16 cellular contexts compared by ENCODE assay signal in genomic region chr6:26321005-26321404, GRCh38. TPM values are rescaled to one million over a fixed set of nuclear protein-coding genes. Genes with fewer than 3 reads are reported as not detected.
DNase-seq lines count a peak whose midpoint lies in the region; ATAC-seq, FAIRE-seq and TF ChIP-seq lines count a peak whose summit lies in the region.
"Had no signal": no experiment of that assay in that cellular context is flagged by ENCODE, and none has a peak within 500 bp of the region (broad histone marks: within the 10 kb centered on the region; RNA-seq: fewer than 3 reads in every experiment).

No MANE protein-coding gene starts in this region.

- H3K4me2 ChIP-seq in DND-41 (ENCODE audit: insufficient read depth, low read length) (peak overlapping the region; percentile 67), astrocyte (ENCODE audit: low read length) (peak overlapping the region; percentile 4)

- no peak for TF ChIP-seq POLR2A in Peyer's patch (IDR thresholded peaks at IDR 0.05)

- H3K9me3 ChIP-seq in DND-41 (ENCODE audit: insufficient read depth, low read length, severe bottlenecking) (no peaks in the 10 kb centered on the region), MG63 (no peaks in the 10 kb centered on the region), astrocyte (ENCODE audit: insufficient read depth, low read depth, low read length) (no peaks in the 10 kb centered on the region), Peyer's patch (no peaks in the 10 kb centered on the region)
- H3K9me3 ChIP-seq: thyroid gland had no signal

- POLR2A ChIA-PET in AG04449 (lab: Yijun Ruan, JAX), result no interaction called here

- peak overlapping the region; percentile 20 for H3K4me3 Mint-ChIP-seq in astrocyte (ENCODE audit: unreplicated experiment)

- H3K27me3 ChIP-seq in DND-41 (ENCODE audit: insufficient read depth, low read length, poor library complexity) (no peaks in the 10 kb centered on the region), MG63 (no peaks in the 10 kb centered on the region), astrocyte (ENCODE audit: insufficient read depth, low read length) (no peaks in the 10 kb centered on the region), Peyer's patch (no peaks in the 10 kb centered on the region)

- no peaks in the 10 kb centered on the region for H3K36me3 Mint-ChIP-seq in astrocyte (ENCODE audit: low read depth, unreplicated experiment)

- CTCF ChIA-PET in AG04449 (lab: Yijun Ruan, JAX), result interaction anchor here (0.8 to 2.5 kb wide), 3 partner anchors 8 to 217 kb away, joined by 4 to 7 read pairs (median 5); partner anchors contain the start of gene HMGN4

- H3K27ac ChIP-seq in DND-41 (ENCODE audit: low read length) (peak overlapping the region; percentile 60), astrocyte (ENCODE audit: low read depth, low read length) (no peak overlapping the region), Peyer's patch (no peak overlapping the region)
- H3K27ac ChIP-seq: thyroid gland had no signal

- no peaks in the 10 kb centered on the region for H3K9me3 Mint-ChIP-seq in astrocyte (ENCODE audit: unreplicated experiment)

- H3K27me3 Mint-ChIP-seq in astrocyte (ENCODE audit: low read depth, unreplicated experiment), result no peaks in the 10 kb centered on the region
- H3K27me3 Mint-ChIP-seq: effector memory CD8-positive, alpha-beta T cell had no signal

- H3K4me3 ChIP-seq in AG04449 (ENCODE audit: low read depth, low read length), result peak overlapping the region; percentile 76
- H3K4me3 ChIP-seq in DND-41 (ENCODE audit: low read depth in 1 of 2, low read length in 2 of 2), result peak overlapping the region; percentile 41 to 68; a peak in 3 of 4 replicates
- H3K4me3 ChIP-seq in MG63, result peak overlapping the region; percentile 59
- no peak overlapping the region for H3K4me3 ChIP-seq in astrocyte (ENCODE audit: insufficient read depth, low read depth, low read length)
- H3K4me3 ChIP-seq in Peyer's patch, result no peak overlapping the region

- H2AFZ ChIP-seq in DND-41 (ENCODE audit: low read depth, low read length) (peak overlapping the region; percentile 55), astrocyte (ENCODE audit: low read depth, low read length) (no peak overlapping the region)

- TF ChIP-seq CTCF in AG04449 (IDR thresholded peaks at IDR 0.05; ENCODE audit: insufficient read depth, low read length, missing control alignments), result no peak
- TF ChIP-seq CTCF in DND-41 (IDR thresholded peaks at IDR 0.05; ENCODE audit: borderline replicate concordance, extremely low read depth, low read length, poor library complexity, severe bottlenecking), result no peak
- TF ChIP-seq CTCF in astrocyte (IDR thresholded peaks at IDR 0.05; ENCODE audit: insufficient read depth, low read depth, low read length), result no peak
- no peak for TF ChIP-seq CTCF in Peyer's patch (IDR thresholded peaks at IDR 0.05)

- H3K36me3 ChIP-seq in DND-41 (ENCODE audit: insufficient read depth, low read length) (no peaks in the 10 kb centered on the region), MG63 (no peaks in the 10 kb centered on the region), astrocyte (ENCODE audit: insufficient read depth, low read length) (no peaks in the 10 kb centered on the region), Peyer's patch (no peaks in the 10 kb centered on the region)
- H3K36me3 ChIP-seq: thyroid gland had no signal

- no peaks in the 10 kb centered on the region for H4K20me1 ChIP-seq in DND-41 (ENCODE audit: insufficient read depth, low read length)
- H4K20me1 ChIP-seq in astrocyte (ENCODE audit: insufficient read depth, low read length), result peaks cover 5% of the 10 kb centered on the region

- H3K27ac Mint-ChIP-seq in astrocyte (ENCODE audit: unreplicated experiment), result peak overlapping the region; percentile 85

- H3K4me1 ChIP-seq in DND-41 (ENCODE audit: insufficient read depth, low read length) (peaks cover 29% of the 10 kb centered on the region), astrocyte (ENCODE audit: insufficient read depth, low read length) (no peaks in the 10 kb centered on the region), Peyer's patch (peaks cover 0 to 3% (median 0%) of the 10 kb centered on the region in 4 donors)
- H3K4me1 ChIP-seq: thyroid gland had no signal

- H3K4me1 Mint-ChIP-seq in astrocyte (ENCODE audit: low read depth, unreplicated experiment), result peaks cover 3% of the 10 kb centered on the region

- H3K9ac ChIP-seq in DND-41 (ENCODE audit: low read depth, low read length), result peak overlapping the region; percentile 73
- H3K9ac ChIP-seq in astrocyte (ENCODE audit: low read length), result no peak overlapping the region

- DNase-seq in AG04449 (ENCODE audit: low read depth, low spot score), result no peak
- DNase-seq in DND-41, result no peak
- DNase-seq in MG63, result no peak
- DNase-seq in astrocyte (ENCODE audit: low read depth), result no peak
- DNase-seq in Peyer's patch, result no peak
- DNase-seq: activated CD8-positive, alpha-beta memory T cell treated with anti-CD3 and anti-CD28 coated beads, Interleukin-2, amount 50 U/mL, for 4 hours; COR-L47; effector memory CD8-positive, alpha-beta T cell; GOT3; NCI-H2081; T1000; thyroid gland had no signal

- H3K79me2 ChIP-seq in DND-41 (ENCODE audit: insufficient read depth, low read length), result no peaks in the 10 kb centered on the region
- H3K79me2 ChIP-seq in astrocyte (ENCODE audit: insufficient read depth, low read length), result no peaks in the 10 kb centered on the region

- FAIRE-seq in astrocyte (lab: Jason Lieb, UNC), result no peak
- FAIRE-seq: HTR-8/SVneo had no signal

- ATAC-seq in DND-41 (ENCODE audit: insufficient read depth, low read depth), result no peak
- no peak for ATAC-seq in GM21576 (IDR thresholded peaks at IDR 0.05; ENCODE audit: unreplicated experiment)
- no peak for ATAC-seq in activated CD4-positive, CD25-positive, alpha-beta regulatory T cell treated with anti-CD3 and anti-CD28 coated beads, Interleukin-2, amount 50 U/mL, for 24 hours
- no peak for ATAC-seq in HG02571 (IDR thresholded peaks at IDR 0.05; ENCODE audit: unreplicated experiment)
- ATAC-seq: effector memory CD8-positive, alpha-beta T cell had no signal

RNA-seq across cellular contexts. Expression of gene BTN3A2, which starts 44.0 kb away (rescaled TPM):
- 0.99 and 2.1 TPM in 2 replicates for total RNA-seq in MG63 (2014; rRNA removed; shearing (Covaris generic); ENCODE audit: low replicate concordance)
- 31.7 and 34.1 TPM in 2 replicates for total RNA-seq in astrocyte
- 10 to 100 TPM; 25.6 to 44.9 (median 37.0) TPM for total RNA-seq in Peyer's patch

Comparison
In these comparisons a context has a peak if more than half of its experiments do, and no peak if none do; other contexts are left out.
1. H3K4me3 ChIP-seq: peak in AG04449 (single experiment), DND-41 (2 of 2) and MG63 (single experiment); none in astrocyte (single experiment) and Peyer's patch (0 of 4).